Comparison of ENCODE assay signal across 9 cellular contexts in the genomic region with DNA sequence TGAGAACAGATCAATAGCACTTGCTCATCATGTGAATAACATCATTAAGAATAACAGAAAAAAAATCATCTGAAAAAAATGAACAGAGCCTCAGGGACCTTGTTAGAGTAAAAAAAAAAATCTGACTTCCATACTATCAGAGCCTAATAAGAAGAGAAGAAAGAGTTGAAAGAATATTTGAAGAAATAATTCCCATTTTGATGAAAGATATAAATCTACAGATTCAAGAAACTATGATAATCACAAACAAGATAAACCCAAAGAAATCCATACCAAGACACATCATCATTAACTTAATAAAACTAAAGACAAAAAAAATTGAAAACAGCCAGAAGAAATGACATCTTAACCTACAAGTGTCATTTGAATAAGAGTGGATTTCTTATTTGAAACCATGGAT.
"Had no signal": no experiment of that assay in that cellular context is flagged by ENCODE, and none has a peak within 500 bp of the region (broad histone marks: within the 10 kb centered on the region; RNA-seq: fewer than 3 reads in every experiment).

No MANE protein-coding gene starts in this region.

- H3K4me3 ChIP-seq: GM23248, HAP-1 had no signal

- ATAC-seq: HCT116, HepG2 had no signal

- DNase-seq: GM23248, GOT3, H7, KBM-7 had no signal

- H3K36me3 ChIP-seq: HAP-1 had no signal

- H3K27ac ChIP-seq: GM23248, HL-60, KMS-11 had no signal

- FAIRE-seq: HepG2 had no signal

- H3K4me1 ChIP-seq: HAP-1 had no signal

- H3K4me2 ChIP-seq: KMS-11 had no signal

- H3K9me3 ChIP-seq: HAP-1 had no signal
